8 cellular contexts compared by ENCODE assay signal in the genomic region with DNA sequence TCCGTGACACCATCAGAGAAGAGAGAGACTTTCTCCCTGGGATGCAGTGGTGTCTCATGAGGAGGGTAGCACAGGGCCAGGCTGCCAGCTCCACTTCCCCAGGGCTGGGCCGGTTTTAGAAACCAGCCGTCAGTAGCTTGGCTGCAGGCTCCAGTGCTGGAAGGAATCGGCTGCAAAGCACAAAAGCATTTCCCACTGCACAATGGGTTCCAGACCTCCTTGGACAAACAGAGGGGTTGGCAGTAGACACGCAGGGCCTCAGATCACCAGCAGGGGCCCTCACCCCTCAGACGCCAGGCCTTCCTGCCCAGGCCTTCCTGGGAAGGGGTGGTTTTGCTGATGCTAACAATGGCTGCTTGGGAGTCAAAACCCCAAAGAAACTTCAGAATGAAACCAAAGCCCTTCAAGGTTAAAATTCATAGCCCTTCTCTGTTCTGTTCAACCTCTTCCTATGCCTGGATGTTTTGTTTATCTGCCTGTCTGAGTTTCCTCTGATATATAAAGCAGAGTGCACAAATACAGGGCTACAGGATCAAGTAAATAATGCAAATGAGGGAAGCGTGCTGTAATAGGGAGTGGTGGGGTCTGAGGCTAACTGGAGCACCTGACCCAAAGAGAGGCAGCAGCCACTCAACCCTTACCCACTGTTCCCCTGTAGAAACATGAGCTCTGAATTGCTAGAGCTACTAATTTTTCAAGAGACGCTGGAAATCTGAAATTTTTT. TPM values are rescaled to one million over a fixed set of nuclear protein-coding genes. Genes with fewer than 3 reads are reported as not detected.
DNase-seq lines count a peak whose midpoint lies in the region; ATAC-seq and TF ChIP-seq lines count a peak whose summit lies in the region.

No MANE protein-coding gene starts in this region.

- no peaks in the 10 kb centered on the region for H3K4me1 Mint-ChIP-seq in activated CD8-positive, alpha-beta T cell treated with anti-CD3 and anti-CD28 coated beads, Interleukin-2, amount 10 ng/mL, durations not matched to agents 7 days and 5 days (ENCODE audit: low read depth)

- H3K4me3 ChIP-seq in DND-41 (ENCODE audit: low read depth in 1 of 2, low read length in 2 of 2) (no peak overlapping the region), HL-60 (replicated peaks; ENCODE audit: insufficient read depth, low read length) (no peak overlapping the region)

- no peak overlapping the region for H3K4me2 ChIP-seq in DND-41 (ENCODE audit: insufficient read depth, low read length)

- H3K36me3 Mint-ChIP-seq in activated CD8-positive, alpha-beta T cell treated with anti-CD3 and anti-CD28 coated beads, Interleukin-2, amount 10 ng/mL, durations not matched to agents 7 days and 5 days (ENCODE audit: low read depth), result no peaks in the 10 kb centered on the region

- H3K27ac ChIP-seq in DND-41 (ENCODE audit: low read length) (no peak overlapping the region), HL-60 (replicated peaks) (no peak overlapping the region)

- H2AFZ ChIP-seq in DND-41 (ENCODE audit: low read depth, low read length), result no peak overlapping the region

- H3K27me3 Mint-ChIP-seq in activated CD8-positive, alpha-beta T cell treated with anti-CD3 and anti-CD28 coated beads, Interleukin-2, amount 10 ng/mL, durations not matched to agents 7 days and 5 days (ENCODE audit: low read depth), result peaks cover 8% of the 10 kb centered on the region

- H3K36me3 ChIP-seq in DND-41 (ENCODE audit: insufficient read depth, low read length), result no peaks in the 10 kb centered on the region

- no peaks in the 10 kb centered on the region for H3K79me2 ChIP-seq in DND-41 (ENCODE audit: insufficient read depth, low read length)

- CTCF ChIA-PET in activated CD8-positive, alpha-beta T cell treated with anti-CD3 and anti-CD28 coated beads, Interleukin-2, amount 10 ng/mL, durations not matched to agents 7 days and 5 days (lab: Charles Lee), result interaction anchor here (0.7 to 1.4 kb wide), 3 partner anchors 69 to 251 kb away, joined by 3 to 5 read pairs (median 4); no protein-coding TSS in a partner anchor

- H3K27ac Mint-ChIP-seq in activated CD8-positive, alpha-beta T cell treated with anti-CD3 and anti-CD28 coated beads, Interleukin-2, amount 10 ng/mL, durations not matched to agents 7 days and 5 days, result no peak overlapping the region

- no peaks in the 10 kb centered on the region for H3K9me3 ChIP-seq in DND-41 (ENCODE audit: insufficient read depth, low read length, severe bottlenecking)

- ATAC-seq in DND-41 (ENCODE audit: insufficient read depth, low read depth) (peak; percentile 76), GM21576 (IDR thresholded peaks at IDR 0.05; ENCODE audit: unreplicated experiment) (no peak), HG02623 (IDR thresholded peaks at IDR 0.05; ENCODE audit: unreplicated experiment) (no peak), HG03521 (IDR thresholded peaks at IDR 0.05; ENCODE audit: unreplicated experiment) (no peak)
- peak; percentile 68 for ATAC-seq in activated CD8-positive, alpha-beta T cell treated with anti-CD3 and anti-CD28 coated beads, Interleukin-2, amount 10 ng/mL, durations not matched to agents 7 days and 5 days

- H3K4me1 ChIP-seq in DND-41 (ENCODE audit: insufficient read depth, low read length), result no peaks in the 10 kb centered on the region

- POLR2A ChIA-PET in activated CD8-positive, alpha-beta T cell treated with anti-CD3 and anti-CD28 coated beads, Interleukin-2, amount 10 ng/mL, durations not matched to agents 7 days and 5 days (lab: Charles Lee), result no interaction called here

- no peak overlapping the region for H3K4me3 Mint-ChIP-seq in activated CD8-positive, alpha-beta T cell treated with anti-CD3 and anti-CD28 coated beads, Interleukin-2, amount 10 ng/mL, durations not matched to agents 7 days and 5 days

- H3K9ac ChIP-seq in DND-41 (ENCODE audit: low read depth, low read length), result no peak overlapping the region

- peak; percentile 76 for TF ChIP-seq CTCF in DND-41 (IDR thresholded peaks at IDR 0.05; ENCODE audit: borderline replicate concordance, extremely low read depth, low read length, poor library complexity, severe bottlenecking)
- TF ChIP-seq CTCF in HL-60 (IDR thresholded peaks at IDR 0.05; ENCODE audit: insufficient read depth, low read length), result peak; percentile 6

- no peaks in the 10 kb centered on the region for H3K9me3 Mint-ChIP-seq in activated CD8-positive, alpha-beta T cell treated with anti-CD3 and anti-CD28 coated beads, Interleukin-2, amount 10 ng/mL, durations not matched to agents 7 days and 5 days (ENCODE audit: insufficient read depth)

- no peaks in the 10 kb centered on the region for H4K20me1 ChIP-seq in DND-41 (ENCODE audit: insufficient read depth, low read length)

- H3K27me3 ChIP-seq in DND-41 (ENCODE audit: insufficient read depth, low read length, poor library complexity) (peaks cover 6% of the 10 kb centered on the region), HL-60 (ENCODE audit: insufficient read depth, poor library complexity, severe bottlenecking) (no peaks in the 10 kb centered on the region)

- DNase-seq in DND-41, result peak; percentile 28
- no peak for DNase-seq in HL-60 (ENCODE audit: low read depth in 1 of 2, low spot score in 1 of 2)
- DNase-seq in activated CD8-positive, alpha-beta T cell treated with anti-CD3 and anti-CD28 coated beads, Interleukin-2, amount 10 ng/mL, durations not matched to agents 7 days and 5 days, result no peak
- peak; percentile 74 for DNase-seq in iPS-NIHi11 (ENCODE audit: low spot score)
- DNase-seq in NCI-H128 (lab: John Stamatoyannopoulos, UW; ENCODE audit: unreplicated experiment), result no peak

RNA-seq across cellular contexts. Expression of gene TEKT5, which starts 26.2 kb away (rescaled TPM):
- total RNA-seq in activated CD8-positive, alpha-beta T cell treated with anti-CD3 and anti-CD28 coated beads, Interleukin-2, amount 10 ng/mL, durations not matched to agents 7 days and 5 days, result not detected

Comparison
In these comparisons a context has a peak if more than half of its experiments do, and no peak if none do; other contexts are left out.
1. ATAC-seq: peak in DND-41 (single experiment) and activated CD8-positive, alpha-beta T cell treated with anti-CD3 and anti-CD28 coated beads, Interleukin-2, amount 10 ng/mL, durations not matched to agents 7 days and 5 days (single experiment); none in GM21576 (single experiment), HG02623 (single experiment) and HG03521 (single experiment).
2. DNase-seq: peak in DND-41 (single experiment) and iPS-NIHi11 (single experiment); none in HL-60 (0 of 2), activated CD8-positive, alpha-beta T cell treated with anti-CD3 and anti-CD28 coated beads, Interleukin-2, amount 10 ng/mL, durations not matched to agents 7 days and 5 days (single experiment) and NCI-H128 (single experiment).